ENCODE assay signal across 8 cellular contexts in the genomic region with DNA sequence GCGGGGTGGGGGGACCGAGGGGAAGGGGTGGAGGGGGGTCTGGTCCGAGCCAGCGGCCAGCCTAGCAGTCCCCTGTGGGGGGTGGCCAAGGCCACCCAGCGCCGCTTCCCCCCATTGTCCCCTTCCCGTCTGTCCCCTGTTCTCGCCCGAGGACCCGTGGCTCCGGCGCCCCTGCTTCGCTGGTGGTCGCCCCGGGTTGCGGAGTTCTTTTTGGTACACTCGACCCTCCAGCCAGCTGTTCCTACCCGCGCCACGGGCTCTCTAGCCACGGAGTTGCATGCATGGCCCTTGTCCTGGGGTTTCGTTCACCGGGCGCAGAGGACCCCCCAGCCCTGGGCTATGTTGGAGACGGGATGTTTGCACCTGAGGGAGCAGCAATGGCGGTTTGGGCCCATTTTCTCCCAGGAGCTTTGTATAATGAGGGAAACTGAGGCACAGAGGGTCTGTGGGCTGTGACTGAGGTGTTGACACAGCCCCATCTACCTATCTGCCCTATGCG. TPM values are rescaled to one million over a fixed set of nuclear protein-coding genes. Genes with fewer than 3 reads are reported as not detected.
DNase-seq lines count a peak whose midpoint lies in the region; ATAC-seq and TF ChIP-seq lines count a peak whose summit lies in the region.

No MANE protein-coding gene starts in this region.

- no peaks in the 10 kb centered on the region for H3K27me3 ChIP-seq in osteoblast (ENCODE audit: insufficient read depth, low read length)

- peaks cover 42% of the 10 kb centered on the region for H3K4me1 Mint-ChIP-seq in activated B cell treated with CpG ODN at 0.5 μM for 24 hours

- TF ChIP-seq CTCF in 22Rv1 (IDR thresholded peaks at IDR 0.05), result no peak
- TF ChIP-seq CTCF in GM13977 (IDR thresholded peaks at IDR 0.05; ENCODE audit: extremely low read depth, insufficient read depth, missing control alignments), result no peak
- no peak for TF ChIP-seq CTCF in activated B cell treated with CpG ODN at 0.5 μM for 24 hours (IDR thresholded peaks at IDR 0.05)
- no peak for TF ChIP-seq CTCF in fibroblast of pulmonary artery (IDR thresholded peaks at IDR 0.05; ENCODE audit: low read length, missing control alignments)
- no peak for TF ChIP-seq CTCF in osteoblast (IDR thresholded peaks at IDR 0.05; ENCODE audit: extremely low read depth, low read depth, low read length)

- H3K36me3 Mint-ChIP-seq in activated B cell treated with CpG ODN at 0.5 μM for 24 hours (ENCODE audit: low read depth), result peaks cover 38% of the 10 kb centered on the region

- intact Hi-C loops in activated B cell treated with CpG ODN at 0.5 μM for 24 hours (cut with micrococcal nuclease), result loop anchor here (1.0 to 10.0 kb wide), 8 partner anchors 44 to 1202 kb away; partner anchors contain the start of genes CEP164, KMT2A and PAFAH1B2

- peak overlapping the region; percentile 98 for H3K4me3 ChIP-seq in fibroblast of pulmonary artery (replicated peaks; ENCODE audit: low read depth, low read length)
- H3K4me3 ChIP-seq in osteoblast (ENCODE audit: insufficient read depth, low read length), result peak overlapping the region; percentile 94

- peaks cover 16% of the 10 kb centered on the region for H4K20me1 ChIP-seq in osteoblast (ENCODE audit: insufficient read depth, low read length)

- peak overlapping the region; percentile 86 for H2AFZ ChIP-seq in osteoblast (ENCODE audit: low read length)

- H3K36me3 ChIP-seq in osteoblast (ENCODE audit: insufficient read depth, low read length), result peaks cover 22% of the 10 kb centered on the region

- H3K4me1 ChIP-seq in osteoblast (ENCODE audit: insufficient read depth, low read length), result peaks cover 33% of the 10 kb centered on the region

- H3K9me3 Mint-ChIP-seq in activated B cell treated with CpG ODN at 0.5 μM for 24 hours, result no peaks in the 10 kb centered on the region

- H3K79me2 ChIP-seq in osteoblast (ENCODE audit: insufficient read depth, low read length), result peaks cover 67% of the 10 kb centered on the region

- peak overlapping the region; percentile 95 for H3K4me2 ChIP-seq in osteoblast (ENCODE audit: insufficient read depth, low read length)

- POLR2A ChIA-PET in activated B cell treated with CpG ODN at 0.5 μM for 24 hours (lab: Charles Lee), result interaction anchor here (0.7 to 5.9 kb wide), 6 partner anchors 44 to 584 kb away, joined by 3 to 89 read pairs (median 12); partner anchors contain the start of genes PAFAH1B2 and SIDT2

- H3K27ac ChIP-seq in 22Rv1 (peak overlapping the region; percentile 85), osteoblast (ENCODE audit: low read depth, low read length) (peak overlapping the region; percentile 52)

- in situ Hi-C loops in GM13977 (cut with MboI; ENCODE audit: low pct_unique_long_range_greater_than_20kb, low sequenced_read_pairs, unreplicated experiment), result loop anchor here (10.0 kb wide), 1 partner anchor 62 kb away; the partner anchor contains the start of gene BACE1-AS

- peak; percentile 67 for DNase-seq in GM13977 (ENCODE audit: low spot score)
- no peak for DNase-seq in activated B cell treated with CpG ODN at 0.5 μM for 24 hours
- DNase-seq in fibroblast of pulmonary artery (ENCODE audit: low read depth), result no peak
- no peak for DNase-seq in osteoblast (ENCODE audit: insufficient read length, low spot score, missing footprints)
- DNase-seq in epidermal melanocyte (ENCODE audit: insufficient read length, low spot score), result no peak

- no peak for ATAC-seq in activated B cell treated with CpG ODN at 0.5 μM for 24 hours (ENCODE audit: low read depth)
- no peak for ATAC-seq in HG03025 (IDR thresholded peaks at IDR 0.05; ENCODE audit: low FRiP score, unreplicated experiment)
- no peak for ATAC-seq in HG02840 (IDR thresholded peaks at IDR 0.05; ENCODE audit: low FRiP score, unreplicated experiment)

- H3K4me3 Mint-ChIP-seq in activated B cell treated with CpG ODN at 0.5 μM for 24 hours, result peak overlapping the region; percentile 88

- H3K27me3 Mint-ChIP-seq in activated B cell treated with CpG ODN at 0.5 μM for 24 hours, result no peaks in the 10 kb centered on the region

- CTCF ChIA-PET in activated B cell treated with CpG ODN at 0.5 μM for 24 hours (lab: Charles Lee), result interaction anchor here (1.5 to 8.1 kb wide), 2 partner anchors 11 to 52 kb away, joined by 3 to 119 read pairs; partner anchors contain the start of gene SIDT2

- no peaks in the 10 kb centered on the region for H3K9me3 ChIP-seq in osteoblast (ENCODE audit: low read depth, low read length)

- H3K27ac Mint-ChIP-seq in activated B cell treated with CpG ODN at 0.5 μM for 24 hours, result peak overlapping the region; percentile 74

RNA-seq across cellular contexts. Expression of gene RNF214, which starts 0.5 kb away (rescaled TPM):
- total RNA-seq in activated B cell treated with CpG ODN at 0.5 μM for 24 hours (18.7 and 22.3 TPM in 2 replicates), osteoblast (13.4 and 14.7 TPM in 2 replicates)

RNA-seq across cellular contexts. Expression of gene PCSK7, which starts 1.1 kb away (rescaled TPM):
- 274 and 341 TPM in 2 replicates for total RNA-seq in activated B cell treated with CpG ODN at 0.5 μM for 24 hours
- total RNA-seq in osteoblast, result 44.5 and 51.9 TPM in 2 replicates

RNA-seq across cellular contexts. Expression of gene TAGLN, which starts 33.8 kb away (rescaled TPM):
- total RNA-seq in activated B cell treated with CpG ODN at 0.5 μM for 24 hours, result 14.2 and 17.9 TPM in 2 replicates
- 3,614 and 3,853 TPM in 2 replicates for total RNA-seq in osteoblast

RNA-seq across cellular contexts. Expression of gene SIDT2, which starts 54.4 kb away (rescaled TPM):
- total RNA-seq in activated B cell treated with CpG ODN at 0.5 μM for 24 hours (96.7 and 115 TPM in 2 replicates), osteoblast (27.5 and 35.7 TPM in 2 replicates)

RNA-seq across cellular contexts. Expression of gene BACE1-AS, which starts 58.2 kb away (rescaled TPM):
- total RNA-seq in activated B cell treated with CpG ODN at 0.5 μM for 24 hours, result 5.3 and 7.9 TPM in 2 replicates
- 3.5 and 4.0 TPM in 2 replicates for total RNA-seq in osteoblast

Comparison
In these comparisons a context has a peak if more than half of its experiments do, and no peak if none do; other contexts are left out.
1. RNA of gene TAGLN, which starts 33.8 kb away (total RNA-seq): 3,614 to 3,853 TPM in osteoblast; 14.2 to 17.9 TPM in activated B cell treated with CpG ODN at 0.5 μM for 24 hours; every median in the first group is over 100 times any median in the second.